ENCODE assay signal across 8 cellular contexts in genomic region chr17:50919321-50920040, GRCh38. TPM values are rescaled to one million over a fixed set of nuclear protein-coding genes. Genes with fewer than 3 reads are reported as not detected.
DNase-seq lines count a peak whose midpoint lies in the region; ATAC-seq and TF ChIP-seq lines count a peak whose summit lies in the region.

No MANE protein-coding gene starts in this region.

- H3K9me3 ChIP-seq in heart right ventricle, result no peaks in the 10 kb centered on the region

- WGBS in heart right ventricle, 2 donors, result 32 to 35% methylated on average over 18 of the region's 18 CpGs

- H3K4me1 Mint-ChIP-seq in progenitor cell of endocrine pancreas (ENCODE audit: low read depth) (peaks cover 31% of the 10 kb centered on the region), type B pancreatic cell (ENCODE audit: unreplicated experiment) (peaks cover 43% of the 10 kb centered on the region)

- H3K9me3 Mint-ChIP-seq in progenitor cell of endocrine pancreas (ENCODE audit: low read depth) (no peaks in the 10 kb centered on the region), type B pancreatic cell (no peaks in the 10 kb centered on the region)

- H3K4me3 ChIP-seq in astrocyte of the cerebellum (ENCODE audit: low read depth, low read length), result no peak overlapping the region
- H3K4me3 ChIP-seq in heart right ventricle, result no peak overlapping the region

- TF ChIP-seq CTCF in astrocyte of the cerebellum (IDR thresholded peaks at IDR 0.05; ENCODE audit: low read depth, low read length, missing control alignments) (no peak), heart right ventricle (IDR thresholded peaks at IDR 0.05) (no peak), progenitor cell of endocrine pancreas (IDR thresholded peaks at IDR 0.05; ENCODE audit: unreplicated experiment) (no peak), type B pancreatic cell (conservative IDR thresholded peaks at IDR 0.05) (no peak)

- no peaks in the 10 kb centered on the region for H3K36me3 ChIP-seq in heart right ventricle

- intact Hi-C loops in heart right ventricle (cut with DNase I), result loop anchor here in 3 of 10 donors (5.0 kb wide), 1 partner anchor 52 kb away; the partner anchor contains the start of gene TOB1 (in 3 of the 3)

- ATAC-seq in GM18868 (IDR thresholded peaks at IDR 0.05; ENCODE audit: unreplicated experiment) (peak; percentile 83), heart right ventricle (peak; percentile 82 to 94 (median 92)), GM21423 (IDR thresholded peaks at IDR 0.05; ENCODE audit: unreplicated experiment) (no peak)

- H3K4me3 Mint-ChIP-seq in progenitor cell of endocrine pancreas (ENCODE audit: low read depth) (no peak overlapping the region), type B pancreatic cell (peak overlapping the region; percentile 73)

- H3K27me3 ChIP-seq in heart right ventricle, result no peaks in the 10 kb centered on the region

- H3K27ac Mint-ChIP-seq in progenitor cell of endocrine pancreas (peak overlapping the region; percentile 5), type B pancreatic cell (peak overlapping the region; percentile 94)

- H3K36me3 Mint-ChIP-seq in progenitor cell of endocrine pancreas (ENCODE audit: insufficient read depth) (no peaks in the 10 kb centered on the region), type B pancreatic cell (no peaks in the 10 kb centered on the region)

- peak overlapping the region; percentile 70 to 89 (median 80) for H3K27ac ChIP-seq in heart right ventricle

- peak; percentile 97 for DNase-seq in NCI-H1436 treated with DMSO at 0.1 percent for 48 hours (lab: John Stamatoyannopoulos, UW)
- peak; percentile 90 for DNase-seq in T-helper 22 cell (ENCODE audit: low read depth)
- DNase-seq in astrocyte of the cerebellum (ENCODE audit: low read depth), result peak; percentile 68
- DNase-seq in heart right ventricle, result peak; percentile 88 to 93
- peak; percentile 32 for DNase-seq in progenitor cell of endocrine pancreas (ENCODE audit: low spot score, unreplicated experiment)
- peak; percentile 86 for DNase-seq in type B pancreatic cell (ENCODE audit: extremely low spot score, unreplicated experiment)

- H3K27me3 Mint-ChIP-seq in progenitor cell of endocrine pancreas (no peaks in the 10 kb centered on the region), type B pancreatic cell (no peaks in the 10 kb centered on the region)

- peaks cover 31 to 77% (median 54%) of the 10 kb centered on the region in 9 donors for H3K4me1 ChIP-seq in heart right ventricle

- in situ Hi-C loops in astrocyte of the cerebellum (cut with HindIII; ENCODE audit: low sequenced_read_pairs), result no loop called here

RNA-seq across cellular contexts. Expression of gene TOB1, which starts 53.3 kb away (rescaled TPM):
- 100 to 1,000 TPM in 6 of 10 donors, 10 to 100 TPM in 4; 54.7 to 134 (median 106) TPM for total RNA-seq in heart right ventricle
- 10 to 100 TPM; 15.6 to 31.7 TPM for polyA plus RNA-seq in heart right ventricle
- 41.0 and 43.9 TPM in 2 replicates for total RNA-seq in progenitor cell of endocrine pancreas
- total RNA-seq in type B pancreatic cell (ENCODE audit: low replicate concordance), result 54.9 and 113 TPM in 2 replicates

Comparison
In these comparisons a context has a peak if more than half of its experiments do, and no peak if none do; other contexts are left out.
1. DNase-seq: peak in every context shown above with its lines; median percentile 97 in NCI-H1436 treated with DMSO at 0.1 percent for 48 hours; 90 in heart right ventricle; 90 in T-helper 22 cell; 86 in type B pancreatic cell; 68 in astrocyte of the cerebellum; 32 in progenitor cell of endocrine pancreas.